ENCODE assay signal across 8 cellular contexts in the genomic region with DNA sequence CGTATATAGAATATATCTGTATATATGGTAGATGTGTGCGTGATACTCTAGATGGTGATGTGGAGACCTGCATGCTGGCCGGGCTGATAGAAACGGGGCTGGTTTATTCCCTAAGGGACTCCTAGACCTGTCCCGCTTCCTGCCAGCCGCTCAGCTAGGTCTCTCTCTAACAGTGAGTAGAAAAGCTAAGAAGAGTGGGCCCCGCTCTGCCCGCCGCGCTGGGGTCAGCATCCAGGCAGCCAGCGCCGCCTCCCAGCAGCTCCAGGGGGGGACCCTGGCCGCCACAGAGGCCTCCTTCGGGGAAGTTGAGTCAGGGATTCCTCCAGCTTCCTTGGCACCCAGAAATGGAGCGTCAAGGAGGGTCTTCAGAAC. TPM values are rescaled to one million over a fixed set of nuclear protein-coding genes. Genes with fewer than 3 reads are reported as not detected.
DNase-seq lines count a peak whose midpoint lies in the region; ATAC-seq and TF ChIP-seq lines count a peak whose summit lies in the region.

No MANE protein-coding gene starts in this region.

- H3K4me1 Mint-ChIP-seq in activated T-cell treated with anti-CD3 and anti-CD28 coated beads, Interleukin-2, amount 50 U/mL, for 4 hours (ENCODE audit: low read depth) = peaks cover 28% of the 10 kb centered on the region
- H3K4me1 Mint-ChIP-seq in T-helper 17 cell = peaks cover 12% of the 10 kb centered on the region

- no peaks in the 10 kb centered on the region for H3K9me3 Mint-ChIP-seq in activated T-cell treated with anti-CD3 and anti-CD28 coated beads, Interleukin-2, amount 50 U/mL, for 4 hours

- H3K9ac ChIP-seq in liver (ENCODE audit: low read depth in 1 of 2, low read length in 2 of 2) = no peak overlapping the region

- intact Hi-C loops in upper lobe of right lung (cut with DNase I) = no loop called here

- H3K9me3 ChIP-seq in T-helper 17 cell (ENCODE audit: control insufficient read depth, low read length, poor library complexity, severe bottlenecking) (no peaks in the 10 kb centered on the region), liver (ENCODE audit: control insufficient read depth in 4 of 4, low read length in 3 of 4) (no peaks in the 10 kb centered on the region), upper lobe of right lung (no peaks in the 10 kb centered on the region)

- H3K27me3 ChIP-seq in liver (ENCODE audit: control insufficient read depth in 4 of 4, insufficient read depth in 4 of 4, low read length in 3 of 4) = no peaks in the 10 kb centered on the region
- no peaks in the 10 kb centered on the region for H3K27me3 ChIP-seq in upper lobe of right lung

- 87% methylated on average over 15 of the region's 15 CpGs for WGBS in liver

- H3K27ac Mint-ChIP-seq in T-helper 17 cell = no peak overlapping the region

- no peak overlapping the region for H3K4me3 ChIP-seq in liver (ENCODE audit: low read depth in 1 of 3, low read length in 3 of 3)
- peak overlapping the region; percentile 18 for H3K4me3 ChIP-seq in upper lobe of right lung

- peaks cover 2% of the 10 kb centered on the region for H3K27me3 Mint-ChIP-seq in activated T-cell treated with anti-CD3 and anti-CD28 coated beads, Interleukin-2, amount 50 U/mL, for 4 hours (ENCODE audit: low read depth)
- H3K27me3 Mint-ChIP-seq in T-helper 17 cell = peaks cover 6% of the 10 kb centered on the region

- ATAC-seq in activated T-cell treated with anti-CD3 and anti-CD28 coated beads, Interleukin-2, amount 50 U/mL, for 4 hours = peak; percentile 14 to 17
- ATAC-seq in T-helper 17 cell (peak; percentile 37), upper lobe of right lung (no peak)

- peak overlapping the region; percentile 62 to 86 for H3K27ac ChIP-seq in liver (ENCODE audit: low read depth in 1 of 2, low read length in 2 of 2)
- peak overlapping the region; percentile 89 for H3K27ac ChIP-seq in upper lobe of right lung

- DNase-seq in activated T-cell treated with anti-CD3 and anti-CD28 coated beads, Interleukin-2, amount 50 U/mL, for 4 hours = no peak
- DNase-seq in activated T-cell treated with anti-CD3 and anti-CD28 coated beads, Interleukin-2, amount 50 U/mL, for 48 hours = no peak
- DNase-seq in T-helper 17 cell = no peak
- DNase-seq in upper lobe of right lung = no peak
- no peak for DNase-seq in T-helper 2 cell
- no peak for DNase-seq in NCI-H1048 (lab: John Stamatoyannopoulos, UW)
- no peak for DNase-seq in foreskin melanocyte

- H3K36me3 Mint-ChIP-seq in activated T-cell treated with anti-CD3 and anti-CD28 coated beads, Interleukin-2, amount 50 U/mL, for 4 hours (ENCODE audit: insufficient read depth) = no peaks in the 10 kb centered on the region
- no peaks in the 10 kb centered on the region for H3K36me3 Mint-ChIP-seq in T-helper 17 cell (ENCODE audit: low read depth)

- TF ChIP-seq CTCF in liver (IDR thresholded peaks at IDR 0.05; ENCODE audit: low read depth, low read length, missing input control) = no peak
- TF ChIP-seq CTCF in upper lobe of right lung (IDR thresholded peaks at IDR 0.05) = no peak

- H3K4me1 ChIP-seq in liver (ENCODE audit: control insufficient read depth in 4 of 4, insufficient read depth in 4 of 4, low read length in 3 of 4) = peaks cover 3 to 52% (median 21%) of the 10 kb centered on the region in 4 donors
- H3K4me1 ChIP-seq in upper lobe of right lung = peaks cover 65% of the 10 kb centered on the region

- no peak for TF ChIP-seq RAD21 in liver (IDR thresholded peaks at IDR 0.05)

- H3K4me3 Mint-ChIP-seq in activated T-cell treated with anti-CD3 and anti-CD28 coated beads, Interleukin-2, amount 50 U/mL, for 4 hours = peak overlapping the region; percentile 57
- peak overlapping the region; percentile 60 for H3K4me3 Mint-ChIP-seq in T-helper 17 cell

- no peaks in the 10 kb centered on the region for H3K36me3 ChIP-seq in liver (ENCODE audit: control insufficient read depth in 4 of 4, insufficient read depth in 3 of 4, low read depth in 1 of 4, low read length in 3 of 4)
- H3K36me3 ChIP-seq in upper lobe of right lung = no peaks in the 10 kb centered on the region

TF ChIP-seq in liver, 16 proteins besides CTCF, POLR2A, EP300 and RAD21:
- TF ChIP-seq HNF4A (conservative IDR thresholded peaks at IDR 0.05) (no peak), TAF1 (conservative IDR thresholded peaks at IDR 0.05) (no peak), FOXA2 (IDR thresholded peaks at IDR 0.05) (no peak), EGR1 (IDR thresholded peaks at IDR 0.05; ENCODE audit: low read depth in 2 of 2) (no peak), JUND (IDR thresholded peaks at IDR 0.05) (no peak)
- TF ChIP-seq, protein P1, sequence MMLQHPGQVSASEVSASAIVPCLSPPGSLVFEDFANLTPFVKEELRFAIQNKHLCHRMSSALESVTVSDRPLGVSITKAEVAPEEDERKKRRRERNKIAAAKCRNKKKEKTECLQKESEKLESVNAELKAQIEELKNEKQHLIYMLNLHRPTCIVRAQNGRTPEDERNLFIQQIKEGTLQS (IDR thresholded peaks at IDR 0.05) = no peak
- TF ChIP-seq, protein P2, sequence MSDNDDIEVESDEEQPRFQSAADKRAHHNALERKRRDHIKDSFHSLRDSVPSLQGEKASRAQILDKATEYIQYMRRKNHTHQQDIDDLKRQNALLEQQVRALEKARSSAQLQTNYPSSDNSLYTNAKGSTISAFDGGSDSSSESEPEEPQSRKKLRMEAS (IDR thresholded peaks at IDR 0.05) = no peak

RNA-seq across cellular contexts. Expression of a gene that starts 9.4 kb away (rescaled TPM):
- not detected for total RNA-seq in activated T-cell treated with anti-CD3 and anti-CD28 coated beads, Interleukin-2, amount 50 U/mL, for 4 hours
- not detected for total RNA-seq in T-helper 17 cell
- total RNA-seq in liver = 1 to 10 TPM; 1.6 to 7.8 TPM
- 1 to 10 TPM in 1 of 2 donors, under 1 TPM in 1; 0.83 to 1.2 TPM for polyA plus RNA-seq in liver
- 34.3 TPM for total RNA-seq in upper lobe of right lung

RNA-seq across cellular contexts. Expression of a gene that starts 11.7 kb away (rescaled TPM):
- total RNA-seq in activated T-cell treated with anti-CD3 and anti-CD28 coated beads, Interleukin-2, amount 50 U/mL, for 4 hours = not detected
- total RNA-seq in T-helper 17 cell (1 to 10 TPM in 1 of 2 donors, not detected in 1; 1.1 TPM), liver (1 to 10 TPM in 1 of 2 donors, under 1 TPM in 1; 0.75 to 1.0 TPM), upper lobe of right lung (7.7 TPM)
- polyA plus RNA-seq in liver = under 1 TPM in 1 of 2 donors, not detected in 1; 0.63 TPM

RNA-seq across cellular contexts. Expression of a gene that starts 26.9 kb away (rescaled TPM):
- total RNA-seq in activated T-cell treated with anti-CD3 and anti-CD28 coated beads, Interleukin-2, amount 50 U/mL, for 4 hours = 10 to 100 TPM; 29.5 to 37.0 (median 34.3) TPM
- total RNA-seq in T-helper 17 cell = 10 to 100 TPM; 38.3 to 48.7 TPM
- 1 to 10 TPM; 3.6 to 6.7 TPM for total RNA-seq in liver
- 1 to 10 TPM; 2.9 to 5.6 TPM for polyA plus RNA-seq in liver
- 46.4 TPM for total RNA-seq in upper lobe of right lung

RNA-seq across cellular contexts. Expression of a gene that starts 57.5 kb away (rescaled TPM):
- not detected for total RNA-seq in activated T-cell treated with anti-CD3 and anti-CD28 coated beads, Interleukin-2, amount 50 U/mL, for 4 hours
- total RNA-seq in T-helper 17 cell = 1 to 10 TPM in 1 of 2 donors, under 1 TPM in 1; 0.68 to 2.2 TPM
- 1 to 10 TPM; 1.3 to 2.6 TPM for total RNA-seq in liver
- under 1 TPM; 0.52 to 0.90 TPM for polyA plus RNA-seq in liver
- 24.5 TPM for total RNA-seq in upper lobe of right lung
